ENCODE assay signal across 21 cellular contexts in the genomic region with DNA sequence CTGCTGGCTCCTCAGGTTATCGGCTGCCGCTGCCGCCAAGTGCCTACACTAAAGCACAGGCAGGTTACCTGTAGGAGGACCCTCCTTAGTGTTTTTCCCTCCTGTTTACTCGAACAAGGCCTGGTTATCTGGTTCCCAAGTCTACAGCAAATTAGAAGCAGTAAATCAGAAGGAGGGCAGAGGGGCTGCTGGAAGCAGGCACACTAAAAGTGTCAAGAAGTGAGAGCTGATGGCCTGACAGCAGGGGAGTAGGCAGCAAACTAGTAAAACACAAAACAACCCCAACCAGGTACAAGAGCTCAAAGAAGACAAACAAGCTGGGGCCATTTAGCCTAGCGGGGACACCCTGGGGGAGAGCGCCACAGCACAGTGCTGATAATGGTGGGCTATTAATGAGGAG.
"Had no signal": no experiment of that assay in that cellular context is flagged by ENCODE, and none has a peak within 500 bp of the region (broad histone marks: within the 10 kb centered on the region; RNA-seq: fewer than 3 reads in every experiment).

No MANE protein-coding gene starts in this region.

- H3K4me3 ChIP-seq: dorsolateral prefrontal cortex, lung, mucosa of descending colon, ovary, right lobe of liver, thoracic aorta, tibial nerve, upper lobe of left lung had no signal

- H3K27me3 Mint-ChIP-seq: memory B cell; stimulated activated naive CD8-positive, alpha-beta T cell treated with anti-CD3 and anti-CD28 coated beads, Interleukin-15, Interleukin-2, amounts not matched to agents 100 ng/mL and 50 ng/mL, for 24 hours had no signal

- H3K27ac Mint-ChIP-seq: memory B cell; mesothelial cell of epicardium; natural killer cell treated with Interleukin-12 subunit alpha and Interleukin-12 subunit beta and Interleukin-15 and Interleukin-18, amount 100 ng/mL, for 72 hours; stimulated activated naive B cell treated with anti-CD40 and anti-IgM and Interleukin-4, amounts not matched to agents 10 μg/mL and 1 μg/mL and 100 μg/mL, for 72 hours; stimulated activated naive CD8-positive, alpha-beta T cell treated with anti-CD3 and anti-CD28 coated beads, Interleukin-15, Interleukin-2, amounts not matched to agents 100 ng/mL and 50 ng/mL, for 24 hours had no signal

- H3K27me3 ChIP-seq: ovary, right lobe of liver, tibial nerve, upper lobe of left lung had no signal

- DNase-seq: dorsolateral prefrontal cortex; effector CD4-positive, alpha-beta T cell; left colon; left ventricle myocardium superior; mucosa of descending colon; naive B cell; occipital lobe; ovary; right lobe of liver; small intestine; stimulated activated CD4-positive, alpha-beta T cell treated with anti-CD3 and anti-CD28 coated beads, Interleukin-15, amount 100 ng/mL, for 24 hours; stimulated activated CD4-positive, alpha-beta T cell treated with anti-CD3 and anti-CD28 coated beads, Interleukin-2, amount 100 ng/mL, for 48 hours; stimulated activated naive B cell treated with anti-CD40 and anti-IgM and Interleukin-4, amounts not matched to agents 10 μg/mL and 1 μg/mL and 100 μg/mL, for 72 hours; upper lobe of left lung had no signal

- H3K36me3 Mint-ChIP-seq: memory B cell; mesothelial cell of epicardium; naive B cell; natural killer cell treated with Interleukin-12 subunit alpha and Interleukin-12 subunit beta and Interleukin-15 and Interleukin-18, amount 100 ng/mL, for 72 hours; stimulated activated naive B cell treated with anti-CD40 and anti-IgM and Interleukin-4, amounts not matched to agents 10 μg/mL and 1 μg/mL and 100 μg/mL, for 72 hours had no signal

- H3K9me3 ChIP-seq: mucosa of descending colon, ovary, right lobe of liver, thoracic aorta, tibial nerve, upper lobe of left lung had no signal

- H3K36me3 ChIP-seq: ovary, right lobe of liver, thoracic aorta, tibial nerve, upper lobe of left lung had no signal

- H3K4me1 ChIP-seq: right lobe of liver had no signal

- H3K27ac ChIP-seq: dorsolateral prefrontal cortex, ovary, right lobe of liver, thoracic aorta, tibial nerve, upper lobe of left lung had no signal

- H3K4me3 Mint-ChIP-seq: memory B cell; mesothelial cell of epicardium; naive B cell; natural killer cell treated with Interleukin-12 subunit alpha and Interleukin-12 subunit beta and Interleukin-15 and Interleukin-18, amount 100 ng/mL, for 72 hours; stimulated activated naive B cell treated with anti-CD40 and anti-IgM and Interleukin-4, amounts not matched to agents 10 μg/mL and 1 μg/mL and 100 μg/mL, for 72 hours; stimulated activated naive CD8-positive, alpha-beta T cell treated with anti-CD3 and anti-CD28 coated beads, Interleukin-15, Interleukin-2, amounts not matched to agents 100 ng/mL and 50 ng/mL, for 24 hours had no signal

- H3K9me3 Mint-ChIP-seq: memory B cell; mesothelial cell of epicardium; natural killer cell treated with Interleukin-12 subunit alpha and Interleukin-12 subunit beta and Interleukin-15 and Interleukin-18, amount 100 ng/mL, for 72 hours; stimulated activated naive B cell treated with anti-CD40 and anti-IgM and Interleukin-4, amounts not matched to agents 10 μg/mL and 1 μg/mL and 100 μg/mL, for 72 hours; stimulated activated naive CD8-positive, alpha-beta T cell treated with anti-CD3 and anti-CD28 coated beads, Interleukin-15, Interleukin-2, amounts not matched to agents 100 ng/mL and 50 ng/mL, for 24 hours had no signal
